18 cellular contexts compared by ENCODE assay signal in the genomic region with DNA sequence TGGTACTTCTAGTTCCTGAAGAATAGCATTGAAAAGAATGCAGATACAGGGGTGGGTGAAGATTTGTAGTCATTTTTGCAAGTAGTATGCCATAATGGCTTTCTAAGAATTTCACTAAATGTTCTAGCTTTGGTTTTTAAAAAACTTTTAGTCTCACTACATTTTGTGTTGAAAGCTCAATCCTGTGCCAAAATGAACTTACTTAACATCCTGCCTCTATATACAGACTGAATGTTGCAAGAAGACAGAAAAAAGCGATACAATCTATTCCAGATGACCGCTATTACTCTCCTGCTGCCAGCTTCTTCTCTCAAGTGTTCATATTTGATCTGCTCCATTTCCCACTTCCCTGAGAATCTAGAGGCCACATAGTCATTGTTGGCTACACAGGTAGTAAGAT.
DNase-seq lines count a peak whose midpoint lies in the region; ATAC-seq and TF ChIP-seq lines count a peak whose summit lies in the region.
"Had no signal": no experiment of that assay in that cellular context is flagged by ENCODE, and none has a peak within 500 bp of the region (broad histone marks: within the 10 kb centered on the region; RNA-seq: fewer than 3 reads in every experiment).

No MANE protein-coding gene starts in this region.

- H3K27me3 Mint-ChIP-seq in osteocyte (ENCODE audit: unreplicated experiment) = no peaks in the 10 kb centered on the region
- H3K27me3 Mint-ChIP-seq: CD8-positive, alpha-beta memory T cell; IgD-negative memory B cell had no signal

- in situ Hi-C loops in astrocyte of the spinal cord (cut with HindIII; ENCODE audit: low sequenced_read_pairs) = no loop called here

- H3K4me3 Mint-ChIP-seq in osteocyte (ENCODE audit: unreplicated experiment) = no peak overlapping the region
- H3K4me3 Mint-ChIP-seq: CD8-positive, alpha-beta memory T cell; IgD-negative memory B cell had no signal

- peak; percentile 68 for DNase-seq in GF-D8 (lab: John Stamatoyannopoulos, UW)
- DNase-seq in astrocyte of the spinal cord (ENCODE audit: low read depth, low spot score) = peak; percentile 14
- DNase-seq in fibroblast of pulmonary artery (ENCODE audit: low read depth) = peak; percentile 17
- no peak for DNase-seq in osteocyte (ENCODE audit: extremely low spot score, unreplicated experiment)
- no peak for DNase-seq in GM10266 (ENCODE audit: extremely low spot score)
- no peak for DNase-seq in activated CD8-positive, alpha-beta memory T cell treated with anti-CD3 and anti-CD28 coated beads for 24 hours
- DNase-seq: CD8-positive, alpha-beta memory T cell; DND-41; GDM1; Kasumi-1; NCI-H1417; NCI-H187 treated with DMSO at 0.1 percent for 48 hours; NCI-H510A; NCI-H82 had no signal

- H3K4me3 ChIP-seq in astrocyte of the spinal cord (ENCODE audit: low read depth, low read length) (no peak overlapping the region), fibroblast of pulmonary artery (replicated peaks; ENCODE audit: low read depth, low read length) (no peak overlapping the region)
- H3K4me3 ChIP-seq: BLaER1 treated with 17β-estradiol and CSF1 and Interleukin-3, amounts not matched to agents 10 nM and 100 nM had no signal

- ATAC-seq in GM21423 (IDR thresholded peaks at IDR 0.05; ENCODE audit: unreplicated experiment) (no peak), HG03045 (IDR thresholded peaks at IDR 0.05; ENCODE audit: unreplicated experiment) (no peak)

- peak overlapping the region; percentile 57 for H3K27ac Mint-ChIP-seq in osteocyte (ENCODE audit: unreplicated experiment)
- H3K27ac Mint-ChIP-seq: CD8-positive, alpha-beta memory T cell; IgD-negative memory B cell had no signal

- H3K9me3 Mint-ChIP-seq in osteocyte (ENCODE audit: unreplicated experiment) = no peaks in the 10 kb centered on the region

- H3K36me3 Mint-ChIP-seq in osteocyte (ENCODE audit: unreplicated experiment) = no peaks in the 10 kb centered on the region
- H3K36me3 Mint-ChIP-seq: CD8-positive, alpha-beta memory T cell; IgD-negative memory B cell had no signal

- no peak for TF ChIP-seq CTCF in astrocyte of the spinal cord (IDR thresholded peaks at IDR 0.05; ENCODE audit: low read depth, low read length)
- no peak for TF ChIP-seq CTCF in fibroblast of pulmonary artery (IDR thresholded peaks at IDR 0.05; ENCODE audit: low read length, missing control alignments)
- TF ChIP-seq CTCF in osteocyte (IDR thresholded peaks at IDR 0.05) = no peak
- TF ChIP-seq CTCF in GM10266 (IDR thresholded peaks at IDR 0.05; ENCODE audit: control insufficient read depth, insufficient read depth, low read depth, missing control alignments) = no peak

- H3K4me1 Mint-ChIP-seq in osteocyte (ENCODE audit: unreplicated experiment) = peaks cover 30% of the 10 kb centered on the region
- H3K4me1 Mint-ChIP-seq: CD8-positive, alpha-beta memory T cell; IgD-negative memory B cell had no signal

Comparison
In these comparisons a context has a peak if more than half of its experiments do, and no peak if none do; other contexts are left out.
1. DNase-seq: peak in GF-D8 (single experiment), astrocyte of the spinal cord (single experiment) and fibroblast of pulmonary artery (single experiment); none in osteocyte (single experiment), GM10266 (single experiment) and activated CD8-positive, alpha-beta memory T cell treated with anti-CD3 and anti-CD28 coated beads for 24 hours (single experiment).